9 cellular contexts compared by ENCODE assay signal in genomic region chr11:109864161-109864661, GRCh38.
DNase-seq lines count a peak whose midpoint lies in the region; ATAC-seq, FAIRE-seq and TF ChIP-seq lines count a peak whose summit lies in the region.
"Had no signal": no experiment of that assay in that cellular context is flagged by ENCODE, and none has a peak within 500 bp of the region (broad histone marks: within the 10 kb centered on the region; RNA-seq: fewer than 3 reads in every experiment).

No MANE protein-coding gene starts in this region.

- DNase-seq in mesendoderm (peak; percentile 96), NCI-H446 (lab: John Stamatoyannopoulos, UW) (no peak), NK-92 (lab: John Stamatoyannopoulos, UW; ENCODE audit: unreplicated experiment) (no peak), small intestine (no peak), heart right ventricle (no peak)
- DNase-seq: right lobe of liver had no signal

- no peak overlapping the region for H2BK5ac ChIP-seq in mesendoderm (ENCODE audit: low read length)

- ATAC-seq in GM18858 (IDR thresholded peaks at IDR 0.05; ENCODE audit: unreplicated experiment) (peak; percentile 95), GM21619 (IDR thresholded peaks at IDR 0.05; ENCODE audit: unreplicated experiment) (peak; percentile 95), HG03520 (IDR thresholded peaks at IDR 0.05; ENCODE audit: unreplicated experiment) (peak; percentile 94), heart right ventricle (no peak)
- ATAC-seq: right lobe of liver had no signal

- no peak for FAIRE-seq in small intestine (lab: Jason Lieb, UNC)

- H3K4me3 ChIP-seq in mesendoderm (ENCODE audit: low read length) (no peak overlapping the region), small intestine (ENCODE audit: low read depth in 1 of 2, low read length in 2 of 2) (no peak overlapping the region), heart right ventricle (no peak overlapping the region)
- H3K4me3 ChIP-seq: right lobe of liver had no signal

- H3K23ac ChIP-seq in mesendoderm (ENCODE audit: low read length): no peak overlapping the region

- H4K8ac ChIP-seq in mesendoderm (ENCODE audit: low read depth, low read length): no peak overlapping the region

- no peak overlapping the region for H3K4me2 ChIP-seq in mesendoderm (ENCODE audit: low read length)

- H3K4me1 ChIP-seq in mesendoderm (ENCODE audit: control insufficient read depth, low read depth, low read length) (peaks cover 9% of the 10 kb centered on the region), small intestine (ENCODE audit: control insufficient read depth in 2 of 2, insufficient read depth in 1 of 2, low read depth in 1 of 2, low read length in 1 of 2) (no peaks in the 10 kb centered on the region), heart right ventricle (peaks cover 0 to 10% (median 0%) of the 10 kb centered on the region in 9 donors)
- H3K4me1 ChIP-seq: right lobe of liver had no signal

- H3K36me3 ChIP-seq in mesendoderm (ENCODE audit: control insufficient read depth, insufficient read depth, low read length) (no peaks in the 10 kb centered on the region), small intestine (ENCODE audit: control insufficient read depth in 2 of 2, insufficient read depth in 2 of 2, low read length in 2 of 2) (no peaks in the 10 kb centered on the region), heart right ventricle (no peaks in the 10 kb centered on the region)
- H3K36me3 ChIP-seq: right lobe of liver had no signal

- no peaks in the 10 kb centered on the region for H3K9me3 ChIP-seq in small intestine (ENCODE audit: control insufficient read depth, low read depth)
- H3K9me3 ChIP-seq in heart right ventricle: no peaks in the 10 kb centered on the region
- H3K9me3 ChIP-seq: right lobe of liver had no signal

- no peak for TF ChIP-seq CTCF in heart right ventricle (IDR thresholded peaks at IDR 0.05)

- H3K18ac ChIP-seq in mesendoderm (ENCODE audit: low read length): no peak overlapping the region

- H3K27me3 ChIP-seq in mesendoderm (ENCODE audit: insufficient read depth, low read length, poor library complexity) (no peaks in the 10 kb centered on the region), small intestine (ENCODE audit: control insufficient read depth in 2 of 2, insufficient read depth in 2 of 2, low read length in 2 of 2) (no peaks in the 10 kb centered on the region), heart right ventricle (no peaks in the 10 kb centered on the region)
- H3K27me3 ChIP-seq: right lobe of liver had no signal

- H2AK5ac ChIP-seq in mesendoderm (ENCODE audit: low read length): peak overlapping the region; percentile 11

- H2BK15ac ChIP-seq in mesendoderm (replicated peaks; ENCODE audit: low read depth): no peak overlapping the region

- H3K79me1 ChIP-seq in mesendoderm (ENCODE audit: low read length): no peaks in the 10 kb centered on the region

- peak overlapping the region; percentile 40 for H2BK120ac ChIP-seq in mesendoderm (ENCODE audit: low read depth, low read length)

- H3K4ac ChIP-seq in mesendoderm (ENCODE audit: low read depth, low read length): no peak overlapping the region

- H4K5ac ChIP-seq in mesendoderm (ENCODE audit: low read length): no peak overlapping the region

- H3K27ac ChIP-seq in mesendoderm (ENCODE audit: low read depth, low read length): peak overlapping the region; percentile 29
- no peak overlapping the region for H3K27ac ChIP-seq in small intestine (ENCODE audit: low read depth in 1 of 2, low read length in 1 of 2)
- no peak overlapping the region for H3K27ac ChIP-seq in heart right ventricle
- H3K27ac ChIP-seq: right lobe of liver had no signal

- WGBS in mesendoderm (ENCODE audit: extremely low coverage, insufficient coverage, low lambda C conversion rate): no CpG with 5 or more reads among the region's 3 CpGs
- 48 to 54% (median 50%) methylated on average over 3 of the region's 3 CpGs for WGBS in small intestine, 3 donors
- 81 to 90% methylated on average over 3 of the region's 3 CpGs for WGBS in heart right ventricle, 2 donors

- no peak overlapping the region for H3K9ac ChIP-seq in mesendoderm (ENCODE audit: low read length)

- intact Hi-C loops in heart right ventricle (cut with DNase I): loop anchor here in 4 of 10 donors (10.0 kb wide), 2 partner anchors 1159 to 1169 kb away; no protein-coding TSS in a partner anchor

- H3K79me2 ChIP-seq in mesendoderm (ENCODE audit: control insufficient read depth, insufficient read depth, low read length): no peaks in the 10 kb centered on the region

- peak overlapping the region; percentile 1 for H3K56ac ChIP-seq in mesendoderm (ENCODE audit: low read length)

Comparison
In these comparisons a context has a peak if more than half of its experiments do, and no peak if none do; other contexts are left out.
1. ATAC-seq: peak in GM18858 (single experiment), GM21619 (single experiment) and HG03520 (single experiment); none in heart right ventricle (0 of 8).